ENCODE assay signal across 8 cellular contexts in genomic region chr7:102758227-102758626, GRCh38. TPM values are rescaled to one million over a fixed set of nuclear protein-coding genes. Genes with fewer than 3 reads are reported as not detected.
DNase-seq lines count a peak whose midpoint lies in the region; ATAC-seq, FAIRE-seq and TF ChIP-seq lines count a peak whose summit lies in the region.
"Not testable (repeated sequence)": the region's sequence is repeated elsewhere in the genome, so short reads cannot be mapped to it uniquely, and the experiment has no call there.

No MANE protein-coding gene starts in this region.

- not testable (repeated sequence) for H4K20me1 ChIP-seq in HCT116 (ENCODE audit: insufficient read depth); smooth muscle cell (ENCODE audit: low read depth)

- TF ChIP-seq RAD21 in HCT116 (IDR thresholded peaks at IDR 0.05; ENCODE audit: low read depth): not testable (repeated sequence)

- not testable (repeated sequence) for H3K36me3 Mint-ChIP-seq in CD4-positive, alpha-beta T cell (ENCODE audit: low read depth)

- not testable (repeated sequence) for H2AFZ ChIP-seq in HCT116 (ENCODE audit: low read depth, low read length, poor library complexity, severe bottlenecking); smooth muscle cell (ENCODE audit: low read depth)

- H3K4me3 ChIP-seq in HCT116 (replicated peaks in 1 of 2; ENCODE audit: low read depth in 1 of 2, low read length in 2 of 2); NB4 (ENCODE audit: low read depth, low read length); heart left ventricle; smooth muscle cell: not testable (repeated sequence)

- intact Hi-C loops in CD4-positive, alpha-beta T cell (cut with DNase I, micrococcal nuclease): loop anchor here in 1 of 2 experiments (10.0 kb wide), 1 partner anchor 307 kb away; no protein-coding TSS in a partner anchor
- intact Hi-C loops in HCT116 (cut with micrococcal nuclease): loop anchor here (2.0 kb wide), 1 partner anchor 305 kb away; no protein-coding TSS in a partner anchor
- intact Hi-C loops in heart left ventricle (cut with DNase I): loop anchor here in 5 of 10 donors (5.0 to 10.0 kb wide), 2 partner anchors 304 to 307 kb away; no protein-coding TSS in a partner anchor

- not testable (repeated sequence) for ATAC-seq in CD4-positive, alpha-beta T cell (ENCODE audit: poor library complexity); HCT116; heart left ventricle

- H3K9me2 ChIP-seq in HCT116 (ENCODE audit: insufficient read depth): not testable (repeated sequence)

- H3K4me3 Mint-ChIP-seq in CD4-positive, alpha-beta T cell: not testable (repeated sequence)

- H3K4me2 ChIP-seq in HCT116 (ENCODE audit: low read length); smooth muscle cell: not testable (repeated sequence)

- not testable (repeated sequence) for H3K27ac ChIP-seq in CD4-positive, alpha-beta T cell (ENCODE audit: low read depth, low read length); HCT116 (ENCODE audit: low read depth, low read length); heart left ventricle; smooth muscle cell (ENCODE audit: low read depth)

- not testable (repeated sequence) for H3K4me1 Mint-ChIP-seq in CD4-positive, alpha-beta T cell (ENCODE audit: low read depth)

- TF ChIP-seq CTCF in CD4-positive, alpha-beta T cell (IDR thresholded peaks at IDR 0.05): peak; percentile 50
- TF ChIP-seq CTCF in HCT116 (IDR thresholded peaks at IDR 0.05 in 2 of 3, conservative IDR thresholded peaks at IDR 0.05 in 1 of 3; ENCODE audit: borderline replicate concordance in 1 of 3, insufficient read depth in 1 of 3, low read depth in 2 of 3, low read length in 2 of 3) (peak in 2 of 3 experiments; percentile 29 to 31; a peak in 2 of 6 replicates), heart left ventricle (IDR thresholded peaks at IDR 0.05) (peak in 11 of 12 donors; percentile 19 to 56 (median 36)), smooth muscle cell (IDR thresholded peaks at IDR 0.05; ENCODE audit: borderline replicate concordance, insufficient read depth, poor library complexity, severe bottlenecking) (peak; percentile 40)
- TF ChIP-seq CTCF in NB4 (IDR thresholded peaks at IDR 0.05; ENCODE audit: low read depth, low read length): not testable (repeated sequence)

- not testable (repeated sequence) for H3K9me3 ChIP-seq in CD4-positive, alpha-beta T cell (ENCODE audit: control insufficient read depth, low read length); HCT116 (ENCODE audit: control insufficient read depth in 1 of 2, insufficient read depth in 1 of 2, low read depth in 1 of 2, low read length in 2 of 2); heart left ventricle; smooth muscle cell (replicated peaks; ENCODE audit: low read depth)

- not testable (repeated sequence) for BruUV-seq in HCT116 (replicated peaks; lab: Mats Ljungman, UMichigan)

- not testable (repeated sequence) for H3K36me3 ChIP-seq in HCT116 (ENCODE audit: control insufficient read depth in 1 of 2, insufficient read depth in 2 of 2, low read length in 2 of 2); smooth muscle cell (ENCODE audit: low read depth)
- peaks cover 0 to 19% (median 5%) of the 10 kb centered on the region in 9 donors for H3K36me3 ChIP-seq in heart left ventricle

- POLR2A ChIA-PET in CD4-positive, alpha-beta T cell (lab: Charles Lee); HCT116 (lab: Charles Lee): not testable (repeated sequence)

- H3K27me3 Mint-ChIP-seq in CD4-positive, alpha-beta T cell: not testable (repeated sequence)

- H3K79me2 ChIP-seq in HCT116 (ENCODE audit: insufficient read depth, low read length); smooth muscle cell (ENCODE audit: low read depth): not testable (repeated sequence)

- not testable (repeated sequence) for H3K27me3 ChIP-seq in CD4-positive, alpha-beta T cell (ENCODE audit: control insufficient read depth, insufficient read depth, low read length); HCT116 (ENCODE audit: insufficient read depth, low read length); heart left ventricle; smooth muscle cell (ENCODE audit: low read depth)

- H3F3A ChIP-seq in smooth muscle cell (ENCODE audit: low read depth): not testable (repeated sequence)

- H3K27ac Mint-ChIP-seq in CD4-positive, alpha-beta T cell: not testable (repeated sequence)

- TF ChIP-seq POLR2A in HCT116 (IDR thresholded peaks at IDR 0.05; ENCODE audit: borderline replicate concordance, extremely low read depth, insufficient read depth, insufficient read length); NB4 (IDR thresholded peaks at IDR 0.05; ENCODE audit: extremely low read depth, insufficient read length); heart left ventricle (IDR thresholded peaks at IDR 0.05): not testable (repeated sequence)

- RAD21 ChIA-PET in HCT116 (lab: Charles Lee; ENCODE audit: low non-redundant PET in 1 of 2, low total read pairs in 2 of 2, uncharacterized antibody in 2 of 2, unreplicated experiment in 2 of 2): interaction anchor here (0.5 to 1.2 kb wide), 6 partner anchors 169 to 556 kb away, joined by 3 to 9 read pairs (median 4); no protein-coding TSS in a partner anchor

- not testable (repeated sequence) for DNase-seq in CD4-positive, alpha-beta T cell; HCT116 (ENCODE audit: low read depth, low spot score); heart left ventricle; smooth muscle cell (lab: John Stamatoyannopoulos, UW; ENCODE audit: unreplicated experiment)
- DNase-seq in NB4 (ENCODE audit: low read depth) (peak; percentile 8), RPMI7951 (ENCODE audit: low read depth) (peak; percentile 9), myocyte (ENCODE audit: low read depth) (peak; percentile 11)

- H3K9ac ChIP-seq in HCT116 (ENCODE audit: low read length); smooth muscle cell (ENCODE audit: low read depth): not testable (repeated sequence)

- peak; percentile 96 for FAIRE-seq in colon (lab: Jason Lieb, UNC)

- not testable (repeated sequence) for H3K9me3 Mint-ChIP-seq in CD4-positive, alpha-beta T cell

- WGBS in heart left ventricle, 4 donors: 69 to 76% methylated on average over 1 of the region's 1 CpG; no CpG with 5 or more reads in 2 of the 4 donors
- 50% methylated on average over 1 of the region's 1 CpG for WGBS in smooth muscle cell (ENCODE audit: low lambda C conversion rate)

- CTCF ChIA-PET in CD4-positive, alpha-beta T cell (lab: Charles Lee): not testable (repeated sequence)
- CTCF ChIA-PET in HCT116 (lab: Charles Lee): interaction anchor here (0.6 to 1.6 kb wide), 6 partner anchors 159 to 649 kb away, joined by 3 to 49 read pairs (median 8); partner anchors contain the start of genes ARMC10, FBXL13 and NAPEPLD

- not testable (repeated sequence) for H3K4me1 ChIP-seq in HCT116 (ENCODE audit: control insufficient read depth in 1 of 2, insufficient read depth in 2 of 2, low read length in 2 of 2); heart left ventricle; smooth muscle cell (ENCODE audit: low read depth)

RNA-seq across cellular contexts. Expression of gene FAM185A, which starts 9.4 kb away (rescaled TPM):
- 1 to 10 TPM; 4.5 to 4.9 TPM for total RNA-seq in CD4-positive, alpha-beta T cell
- total RNA-seq in HCT116 (2021; ENCODE audit: unreplicated experiment) (8.0 TPM), heart left ventricle (10 to 100 TPM in 1 of 9 donors, 1 to 10 TPM in 8; 5.6 to 10.2 (median 8.4) TPM), myocyte (7.7 and 9.8 TPM in 2 replicates), smooth muscle cell (2.0 and 6.0 TPM in 2 replicates)
- polyA plus RNA-seq in HCT116 (2012): 2.2 and 3.1 TPM in 2 replicates
- total RNA-seq in RPMI7951 (2014; rRNA removed; shearing (Covaris generic)): 5.2 and 9.8 TPM in 2 replicates
- polyA plus RNA-seq in heart left ventricle (1 to 10 TPM; 3.4 to 6.0 TPM), smooth muscle cell (5.3 and 6.3 TPM in 2 replicates)
- polyA plus RNA-seq in myocyte (2012): 5.9 TPM
